In genomic region chr19:18156841-18157464, GRCh38 we compare ENCODE assay signal across 1 cellular context.
TF ChIP-seq lines count a peak whose summit lies in the region.

No MANE protein-coding gene starts in this region.

TF ChIP-seq in K562, 482 proteins besides CTCF, POLR2A, EP300 and RAD21 (continues in another document):
- TF ChIP-seq, protein P1, sequence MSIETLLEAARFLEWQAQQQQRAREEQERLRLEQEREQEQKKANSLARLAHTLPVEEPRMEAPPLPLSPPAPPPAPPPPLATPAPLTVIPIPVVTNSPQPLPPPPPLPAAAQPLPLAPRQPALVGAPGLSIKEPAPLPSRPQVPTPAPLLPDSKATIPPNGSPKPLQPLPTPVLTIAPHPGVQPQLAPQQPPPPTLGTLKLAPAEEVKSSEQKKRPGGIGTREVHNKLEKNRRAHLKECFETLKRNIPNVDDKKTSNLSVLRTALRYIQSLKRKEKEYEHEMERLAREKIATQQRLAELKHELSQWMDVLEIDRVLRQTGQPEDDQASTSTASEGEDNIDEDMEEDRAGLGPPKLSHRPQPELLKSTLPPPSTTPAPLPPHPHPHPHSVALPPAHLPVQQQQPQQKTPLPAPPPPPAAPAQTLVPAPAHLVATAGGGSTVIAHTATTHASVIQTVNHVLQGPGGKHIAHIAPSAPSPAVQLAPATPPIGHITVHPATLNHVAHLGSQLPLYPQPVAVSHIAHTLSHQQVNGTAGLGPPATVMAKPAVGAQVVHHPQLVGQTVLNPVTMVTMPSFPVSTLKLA (conservative IDR thresholded peaks at IDR 0.05) = peak; percentile 98
- TF ChIP-seq ILF3 (IDR thresholded peaks at IDR 0.05; ENCODE audit: borderline replicate concordance) (no peak), MAX (CRISPR knock-in tag; IDR thresholded peaks at IDR 0.05) (peak; percentile 90), NONO (IDR thresholded peaks at IDR 0.05; ENCODE audit: low read depth in 2 of 2, low read length in 1 of 2) (peak in 1 of 2 experiments; percentile 60; a peak in 2 of 4 replicates), CREB1 (IDR thresholded peaks at IDR 0.05) (no peak; the same call in 1 of the 2 replicates), CREB1 (CRISPR knock-in tag; IDR thresholded peaks at IDR 0.05) (0 out of 2 replicates have a peak, but pooled peaks have one; percentile 16), XRCC5 (IDR thresholded peaks at IDR 0.05; ENCODE audit: low read depth, low read length) (no peak), ZNF408 (CRISPR knock-in tag; IDR thresholded peaks at IDR 0.05; ENCODE audit: low read depth) (no peak), ZNF217 (CRISPR knock-in tag; IDR thresholded peaks at IDR 0.05) (no peak), ZNF740 (CRISPR knock-in tag; IDR thresholded peaks at IDR 0.05) (peak; percentile 40; the same call in 1 of the 2 replicates), ZNF740 (tag; IDR thresholded peaks at IDR 0.05) (no peak), DPF2 (IDR thresholded peaks at IDR 0.05) (peak; percentile 91), POLR2B (IDR thresholded peaks at IDR 0.05; ENCODE audit: low read depth, partially characterized antibody) (no peak), GATA2 (CRISPR knock-in tag; IDR thresholded peaks at IDR 0.05) (peak; percentile 78), CBFA2T2 (conservative IDR thresholded peaks at IDR 0.05) (peak; percentile 81), ZNF589 (CRISPR knock-in tag; IDR thresholded peaks at IDR 0.05; ENCODE audit: low read depth) (0 out of 2 replicates have a peak, but pooled peaks have one; percentile 68), SRSF1 (IDR thresholded peaks at IDR 0.05; ENCODE audit: low read depth, low read length) (no peak), RNF2 (IDR thresholded peaks at IDR 0.05) (no peak), MTA2 (IDR thresholded peaks at IDR 0.05; ENCODE audit: low read depth) (peak; percentile 62), ASH1L (IDR thresholded peaks at IDR 0.05; ENCODE audit: borderline replicate concordance, low read depth, partially characterized antibody) (no peak), NCOR1 (IDR thresholded peaks at IDR 0.05) (peak; percentile 80), RFX1 (IDR thresholded peaks at IDR 0.05) (no peak; the same call in 1 of the 2 replicates), ATF1 (CRISPR knock-in tag; IDR thresholded peaks at IDR 0.05) (no peak), ATF1 (tag; IDR thresholded peaks at IDR 0.05) (peak; percentile 54; the same call in 1 of the 2 replicates), KAT7 (CRISPR knock-in tag; IDR thresholded peaks at IDR 0.05; ENCODE audit: borderline replicate concordance) (0 out of 2 replicates have a peak, but pooled peaks have one; percentile 57), TAF7 (tag; IDR thresholded peaks at IDR 0.05) (no peak), ZNF583 (CRISPR knock-in tag; IDR thresholded peaks at IDR 0.05) (peak; percentile 59; the same call in 1 of the 2 replicates), RBM22 (IDR thresholded peaks at IDR 0.05; ENCODE audit: low read depth, low read length, poor library complexity, severe bottlenecking) (peak; percentile 60)
- TF ChIP-seq, protein P2, sequence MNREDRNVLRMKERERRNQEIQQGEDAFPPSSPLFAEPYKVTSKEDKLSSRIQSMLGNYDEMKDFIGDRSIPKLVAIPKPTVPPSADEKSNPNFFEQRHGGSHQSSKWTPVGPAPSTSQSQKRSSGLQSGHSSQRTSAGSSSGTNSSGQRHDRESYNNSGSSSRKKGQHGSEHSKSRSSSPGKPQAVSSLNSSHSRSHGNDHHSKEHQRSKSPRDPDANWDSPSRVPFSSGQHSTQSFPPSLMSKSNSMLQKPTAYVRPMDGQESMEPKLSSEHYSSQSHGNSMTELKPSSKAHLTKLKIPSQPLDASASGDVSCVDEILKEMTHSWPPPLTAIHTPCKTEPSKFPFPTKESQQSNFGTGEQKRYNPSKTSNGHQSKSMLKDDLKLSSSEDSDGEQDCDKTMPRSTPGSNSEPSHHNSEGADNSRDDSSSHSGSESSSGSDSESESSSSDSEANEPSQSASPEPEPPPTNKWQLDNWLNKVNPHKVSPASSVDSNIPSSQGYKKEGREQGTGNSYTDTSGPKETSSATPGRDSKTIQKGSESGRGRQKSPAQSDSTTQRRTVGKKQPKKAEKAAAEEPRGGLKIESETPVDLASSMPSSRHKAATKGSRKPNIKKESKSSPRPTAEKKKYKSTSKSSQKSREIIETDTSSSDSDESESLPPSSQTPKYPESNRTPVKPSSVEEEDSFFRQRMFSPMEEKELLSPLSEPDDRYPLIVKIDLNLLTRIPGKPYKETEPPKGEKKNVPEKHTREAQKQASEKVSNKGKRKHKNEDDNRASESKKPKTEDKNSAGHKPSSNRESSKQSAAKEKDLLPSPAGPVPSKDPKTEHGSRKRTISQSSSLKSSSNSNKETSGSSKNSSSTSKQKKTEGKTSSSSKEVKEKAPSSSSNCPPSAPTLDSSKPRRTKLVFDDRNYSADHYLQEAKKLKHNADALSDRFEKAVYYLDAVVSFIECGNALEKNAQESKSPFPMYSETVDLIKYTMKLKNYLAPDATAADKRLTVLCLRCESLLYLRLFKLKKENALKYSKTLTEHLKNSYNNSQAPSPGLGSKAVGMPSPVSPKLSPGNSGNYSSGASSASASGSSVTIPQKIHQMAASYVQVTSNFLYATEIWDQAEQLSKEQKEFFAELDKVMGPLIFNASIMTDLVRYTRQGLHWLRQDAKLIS (CRISPR knock-in tag; IDR thresholded peaks at IDR 0.05) = 0 out of 2 replicates have a peak, but pooled peaks have one; percentile 48
- TF ChIP-seq, protein P3, sequence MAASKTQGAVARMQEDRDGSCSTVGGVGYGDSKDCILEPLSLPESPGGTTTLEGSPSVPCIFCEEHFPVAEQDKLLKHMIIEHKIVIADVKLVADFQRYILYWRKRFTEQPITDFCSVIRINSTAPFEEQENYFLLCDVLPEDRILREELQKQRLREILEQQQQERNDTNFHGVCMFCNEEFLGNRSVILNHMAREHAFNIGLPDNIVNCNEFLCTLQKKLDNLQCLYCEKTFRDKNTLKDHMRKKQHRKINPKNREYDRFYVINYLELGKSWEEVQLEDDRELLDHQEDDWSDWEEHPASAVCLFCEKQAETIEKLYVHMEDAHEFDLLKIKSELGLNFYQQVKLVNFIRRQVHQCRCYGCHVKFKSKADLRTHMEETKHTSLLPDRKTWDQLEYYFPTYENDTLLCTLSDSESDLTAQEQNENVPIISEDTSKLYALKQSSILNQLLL (CRISPR knock-in tag; IDR thresholded peaks at IDR 0.05; ENCODE audit: borderline replicate concordance) = no peak
- TF ChIP-seq, protein P4, sequence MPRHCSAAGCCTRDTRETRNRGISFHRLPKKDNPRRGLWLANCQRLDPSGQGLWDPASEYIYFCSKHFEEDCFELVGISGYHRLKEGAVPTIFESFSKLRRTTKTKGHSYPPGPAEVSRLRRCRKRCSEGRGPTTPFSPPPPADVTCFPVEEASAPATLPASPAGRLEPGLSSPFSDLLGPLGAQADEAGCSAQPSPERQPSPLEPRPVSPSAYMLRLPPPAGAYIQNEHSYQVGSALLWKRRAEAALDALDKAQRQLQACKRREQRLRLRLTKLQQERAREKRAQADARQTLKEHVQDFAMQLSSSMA (CRISPR knock-in tag; IDR thresholded peaks at IDR 0.05) = no peak
- TF ChIP-seq, protein P5, sequence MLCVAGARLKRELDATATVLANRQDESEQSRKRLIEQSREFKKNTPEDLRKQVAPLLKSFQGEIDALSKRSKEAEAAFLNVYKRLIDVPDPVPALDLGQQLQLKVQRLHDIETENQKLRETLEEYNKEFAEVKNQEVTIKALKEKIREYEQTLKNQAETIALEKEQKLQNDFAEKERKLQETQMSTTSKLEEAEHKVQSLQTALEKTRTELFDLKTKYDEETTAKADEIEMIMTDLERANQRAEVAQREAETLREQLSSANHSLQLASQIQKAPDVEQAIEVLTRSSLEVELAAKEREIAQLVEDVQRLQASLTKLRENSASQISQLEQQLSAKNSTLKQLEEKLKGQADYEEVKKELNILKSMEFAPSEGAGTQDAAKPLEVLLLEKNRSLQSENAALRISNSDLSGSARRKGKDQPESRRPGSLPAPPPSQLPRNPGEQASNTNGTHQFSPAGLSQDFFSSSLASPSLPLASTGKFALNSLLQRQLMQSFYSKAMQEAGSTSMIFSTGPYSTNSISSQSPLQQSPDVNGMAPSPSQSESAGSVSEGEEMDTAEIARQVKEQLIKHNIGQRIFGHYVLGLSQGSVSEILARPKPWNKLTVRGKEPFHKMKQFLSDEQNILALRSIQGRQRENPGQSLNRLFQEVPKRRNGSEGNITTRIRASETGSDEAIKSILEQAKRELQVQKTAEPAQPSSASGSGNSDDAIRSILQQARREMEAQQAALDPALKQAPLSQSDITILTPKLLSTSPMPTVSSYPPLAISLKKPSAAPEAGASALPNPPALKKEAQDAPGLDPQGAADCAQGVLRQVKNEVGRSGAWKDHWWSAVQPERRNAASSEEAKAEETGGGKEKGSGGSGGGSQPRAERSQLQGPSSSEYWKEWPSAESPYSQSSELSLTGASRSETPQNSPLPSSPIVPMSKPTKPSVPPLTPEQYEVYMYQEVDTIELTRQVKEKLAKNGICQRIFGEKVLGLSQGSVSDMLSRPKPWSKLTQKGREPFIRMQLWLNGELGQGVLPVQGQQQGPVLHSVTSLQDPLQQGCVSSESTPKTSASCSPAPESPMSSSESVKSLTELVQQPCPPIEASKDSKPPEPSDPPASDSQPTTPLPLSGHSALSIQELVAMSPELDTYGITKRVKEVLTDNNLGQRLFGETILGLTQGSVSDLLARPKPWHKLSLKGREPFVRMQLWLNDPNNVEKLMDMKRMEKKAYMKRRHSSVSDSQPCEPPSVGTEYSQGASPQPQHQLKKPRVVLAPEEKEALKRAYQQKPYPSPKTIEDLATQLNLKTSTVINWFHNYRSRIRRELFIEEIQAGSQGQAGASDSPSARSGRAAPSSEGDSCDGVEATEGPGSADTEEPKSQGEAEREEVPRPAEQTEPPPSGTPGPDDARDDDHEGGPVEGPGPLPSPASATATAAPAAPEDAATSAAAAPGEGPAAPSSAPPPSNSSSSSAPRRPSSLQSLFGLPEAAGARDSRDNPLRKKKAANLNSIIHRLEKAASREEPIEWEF (CRISPR knock-in tag; IDR thresholded peaks at IDR 0.05) = no peak
- TF ChIP-seq, protein P6, sequence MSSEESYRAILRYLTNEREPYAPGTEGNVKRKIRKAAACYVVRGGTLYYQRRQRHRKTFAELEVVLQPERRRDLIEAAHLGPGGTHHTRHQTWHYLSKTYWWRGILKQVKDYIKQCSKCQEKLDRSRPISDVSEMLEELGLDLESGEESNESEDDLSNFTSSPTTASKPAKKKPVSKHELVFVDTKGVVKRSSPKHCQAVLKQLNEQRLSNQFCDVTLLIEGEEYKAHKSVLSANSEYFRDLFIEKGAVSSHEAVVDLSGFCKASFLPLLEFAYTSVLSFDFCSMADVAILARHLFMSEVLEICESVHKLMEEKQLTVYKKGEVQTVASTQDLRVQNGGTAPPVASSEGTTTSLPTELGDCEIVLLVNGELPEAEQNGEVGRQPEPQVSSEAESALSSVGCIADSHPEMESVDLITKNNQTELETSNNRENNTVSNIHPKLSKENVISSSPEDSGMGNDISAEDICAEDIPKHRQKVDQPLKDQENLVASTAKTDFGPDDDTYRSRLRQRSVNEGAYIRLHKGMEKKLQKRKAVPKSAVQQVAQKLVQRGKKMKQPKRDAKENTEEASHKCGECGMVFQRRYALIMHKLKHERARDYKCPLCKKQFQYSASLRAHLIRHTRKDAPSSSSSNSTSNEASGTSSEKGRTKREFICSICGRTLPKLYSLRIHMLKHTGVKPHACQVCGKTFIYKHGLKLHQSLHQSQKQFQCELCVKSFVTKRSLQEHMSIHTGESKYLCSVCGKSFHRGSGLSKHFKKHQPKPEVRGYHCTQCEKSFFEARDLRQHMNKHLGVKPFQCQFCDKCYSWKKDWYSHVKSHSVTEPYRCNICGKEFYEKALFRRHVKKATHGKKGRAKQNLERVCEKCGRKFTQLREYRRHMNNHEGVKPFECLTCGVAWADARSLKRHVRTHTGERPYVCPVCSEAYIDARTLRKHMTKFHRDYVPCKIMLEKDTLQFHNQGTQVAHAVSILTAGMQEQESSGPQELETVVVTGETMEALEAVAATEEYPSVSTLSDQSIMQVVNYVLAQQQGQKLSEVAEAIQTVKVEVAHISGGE (CRISPR knock-in tag; IDR thresholded peaks at IDR 0.05) = 0 out of 6 replicates have a peak, but pooled peaks of 1 of the 3 experiments have one; percentile 27
